ENCODE assay signal across 1 cellular context in genomic region chr13:102993348-102993747, GRCh38.
TF ChIP-seq lines count a peak whose summit lies in the region.

No MANE protein-coding gene starts in this region.

TF ChIP-seq in SK-N-SH, 30 proteins besides CTCF, POLR2A, EP300 and RAD21 (continued from another document):
- TF ChIP-seq, protein P1, sequence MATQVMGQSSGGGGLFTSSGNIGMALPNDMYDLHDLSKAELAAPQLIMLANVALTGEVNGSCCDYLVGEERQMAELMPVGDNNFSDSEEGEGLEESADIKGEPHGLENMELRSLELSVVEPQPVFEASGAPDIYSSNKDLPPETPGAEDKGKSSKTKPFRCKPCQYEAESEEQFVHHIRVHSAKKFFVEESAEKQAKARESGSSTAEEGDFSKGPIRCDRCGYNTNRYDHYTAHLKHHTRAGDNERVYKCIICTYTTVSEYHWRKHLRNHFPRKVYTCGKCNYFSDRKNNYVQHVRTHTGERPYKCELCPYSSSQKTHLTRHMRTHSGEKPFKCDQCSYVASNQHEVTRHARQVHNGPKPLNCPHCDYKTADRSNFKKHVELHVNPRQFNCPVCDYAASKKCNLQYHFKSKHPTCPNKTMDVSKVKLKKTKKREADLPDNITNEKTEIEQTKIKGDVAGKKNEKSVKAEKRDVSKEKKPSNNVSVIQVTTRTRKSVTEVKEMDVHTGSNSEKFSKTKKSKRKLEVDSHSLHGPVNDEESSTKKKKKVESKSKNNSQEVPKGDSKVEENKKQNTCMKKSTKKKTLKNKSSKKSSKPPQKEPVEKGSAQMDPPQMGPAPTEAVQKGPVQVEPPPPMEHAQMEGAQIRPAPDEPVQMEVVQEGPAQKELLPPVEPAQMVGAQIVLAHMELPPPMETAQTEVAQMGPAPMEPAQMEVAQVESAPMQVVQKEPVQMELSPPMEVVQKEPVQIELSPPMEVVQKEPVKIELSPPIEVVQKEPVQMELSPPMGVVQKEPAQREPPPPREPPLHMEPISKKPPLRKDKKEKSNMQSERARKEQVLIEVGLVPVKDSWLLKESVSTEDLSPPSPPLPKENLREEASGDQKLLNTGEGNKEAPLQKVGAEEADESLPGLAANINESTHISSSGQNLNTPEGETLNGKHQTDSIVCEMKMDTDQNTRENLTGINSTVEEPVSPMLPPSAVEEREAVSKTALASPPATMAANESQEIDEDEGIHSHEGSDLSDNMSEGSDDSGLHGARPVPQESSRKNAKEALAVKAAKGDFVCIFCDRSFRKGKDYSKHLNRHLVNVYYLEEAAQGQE (IDR thresholded peaks at IDR 0.05; ENCODE audit: low read depth, low read length) = no peak
- TF ChIP-seq MAX (IDR thresholded peaks at IDR 0.05; ENCODE audit: low read depth) (no peak), SIN3A (IDR thresholded peaks at IDR 0.05; ENCODE audit: borderline replicate concordance, low read depth, low read length) (no peak), SMC3 (IDR thresholded peaks at IDR 0.05; ENCODE audit: low read depth, low read length) (no peak), TCF12 (IDR thresholded peaks at IDR 0.05) (no peak; the same call in 1 of the 2 replicates)
